Comparison of ENCODE assay signal across 8 cellular contexts in the genomic region with DNA sequence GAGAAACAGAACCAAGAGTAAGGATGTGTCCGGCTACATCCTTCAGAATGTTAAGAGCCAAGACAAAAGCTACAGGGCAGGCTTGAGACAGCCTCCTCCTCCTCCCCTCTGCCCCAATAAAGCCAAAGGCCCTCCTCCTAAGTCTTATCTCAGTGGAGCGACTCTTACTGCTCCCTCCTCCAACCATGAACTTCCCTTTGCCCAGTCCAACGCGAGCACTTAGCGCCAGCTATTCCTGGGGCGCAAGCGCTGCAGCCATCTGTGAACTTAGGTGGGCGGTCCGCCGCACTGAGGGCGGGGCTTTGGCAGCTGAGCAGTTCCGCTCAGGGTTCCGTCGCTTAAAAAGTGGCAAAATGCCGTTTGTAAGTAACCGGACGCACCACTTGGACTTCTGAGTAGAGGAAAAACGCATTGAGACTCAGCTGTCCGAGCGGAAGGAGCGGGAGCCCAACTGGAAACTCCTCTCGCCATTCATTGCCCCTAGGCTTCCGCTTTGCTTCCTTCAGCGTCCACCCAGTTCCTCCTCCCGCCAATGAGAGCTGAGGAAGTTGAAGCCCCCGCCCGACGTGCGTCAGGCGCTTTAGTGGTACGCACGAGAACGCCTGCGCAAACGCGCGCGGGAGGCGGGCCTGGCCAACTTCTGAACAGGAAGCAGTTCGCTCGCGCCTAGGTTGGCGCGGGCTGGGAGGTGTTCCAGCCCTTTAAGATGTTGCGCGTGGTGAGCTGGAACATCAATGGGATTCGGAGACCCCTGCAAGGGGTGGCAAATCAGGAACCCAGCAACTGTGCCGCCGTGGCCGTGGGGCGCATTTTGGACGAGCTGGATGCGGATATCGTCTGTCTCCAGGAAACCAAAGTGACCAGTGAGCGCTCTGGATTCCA. TPM values are rescaled to one million over a fixed set of nuclear protein-coding genes. Genes with fewer than 3 reads are reported as not detected.
DNase-seq lines count a peak whose midpoint lies in the region; ATAC-seq and TF ChIP-seq lines count a peak whose summit lies in the region.

A gene with protein sequence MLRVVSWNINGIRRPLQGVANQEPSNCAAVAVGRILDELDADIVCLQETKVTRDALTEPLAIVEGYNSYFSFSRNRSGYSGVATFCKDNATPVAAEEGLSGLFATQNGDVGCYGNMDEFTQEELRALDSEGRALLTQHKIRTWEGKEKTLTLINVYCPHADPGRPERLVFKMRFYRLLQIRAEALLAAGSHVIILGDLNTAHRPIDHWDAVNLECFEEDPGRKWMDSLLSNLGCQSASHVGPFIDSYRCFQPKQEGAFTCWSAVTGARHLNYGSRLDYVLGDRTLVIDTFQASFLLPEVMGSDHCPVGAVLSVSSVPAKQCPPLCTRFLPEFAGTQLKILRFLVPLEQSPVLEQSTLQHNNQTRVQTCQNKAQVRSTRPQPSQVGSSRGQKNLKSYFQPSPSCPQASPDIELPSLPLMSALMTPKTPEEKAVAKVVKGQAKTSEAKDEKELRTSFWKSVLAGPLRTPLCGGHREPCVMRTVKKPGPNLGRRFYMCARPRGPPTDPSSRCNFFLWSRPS (plus strand): TSS at position 647 of the 882 bp plus-strand sequence. CDS start 60 bp downstream, at position 707.

- H3K4me1 ChIP-seq in spleen, result peaks cover 0 to 24% (median 13%) of the 10 kb centered on the region in 6 donors

- no peaks in the 10 kb centered on the region for H3K27me3 ChIP-seq in spleen (replicated peaks in 1 of 7)

- ATAC-seq in GM19023 (IDR thresholded peaks at IDR 0.05; ENCODE audit: unreplicated experiment) (peak; percentile 93), HG03280 (IDR thresholded peaks at IDR 0.05; ENCODE audit: unreplicated experiment) (peak; percentile 94)

- peak in 1 of 3 donors; percentile 47 for TF ChIP-seq POLR2A in spleen (IDR thresholded peaks at IDR 0.05)

- WGBS in spleen, 5 donors, result 0 to 43% (median 1%) methylated on average over 43 to 55 of the region's 55 CpGs

- intact Hi-C loops in spleen (cut with DNase I; ENCODE audit: low total_unique reads), result no loop called here

- peak; percentile 77 for DNase-seq in AG08396 (ENCODE audit: low spot score)
- peak; percentile 85 for DNase-seq in NCI-H345 treated with DMSO at 0.1 percent for 48 hours (lab: John Stamatoyannopoulos, UW; ENCODE audit: unreplicated experiment)
- DNase-seq in activated CD4-positive, CD25-positive, alpha-beta regulatory T cell (lab: John Stamatoyannopoulos, UW), result peak; percentile 58 to 75 (median 69)
- DNase-seq in central memory CD4-positive, alpha-beta T cell, result peak; percentile 85
- DNase-seq in inferior parietal cortex (ENCODE audit: extremely low spot score), result peak; percentile 91
- DNase-seq in spleen, result peak; percentile 96

- H3K4me3 ChIP-seq in spleen, result peak within 1 kb of the TSS; percentile 46 to 72 (median 54)

- peaks cover 0 to 31% (median 18%) of the 10 kb centered on the region in 6 donors for H3K36me3 ChIP-seq in spleen

- TF ChIP-seq CTCF in spleen (IDR thresholded peaks at IDR 0.05 in 8 of 11, conservative IDR thresholded peaks at IDR 0.05 in 3 of 11), result peak in 1 of 11 experiments; percentile 17

- peak within 1 kb of the TSS; percentile 75 to 93 (median 90) for H3K27ac ChIP-seq in spleen

- H3K9me3 ChIP-seq in spleen, result no peaks in the 10 kb centered on the region

RNA-seq across cellular contexts. Expression of the gene that starts here (rescaled TPM):
- total RNA-seq in spleen, result 10 to 100 TPM; 12.5 to 17.4 (median 15.5) TPM
- polyA plus RNA-seq in spleen, result 10 to 100 TPM in 1 of 3 donors, 1 to 10 TPM in 2; 7.2 to 11.6 (median 9.3) TPM

Comparison
In these comparisons a context has a peak if more than half of its experiments do, and no peak if none do; other contexts are left out.
1. Peak in every context shown above with its lines: DNase-seq, ATAC-seq, H3K4me3 ChIP-seq and H3K27ac ChIP-seq.